Comparison of ENCODE assay signal across 1 cellular context in the genomic region with DNA sequence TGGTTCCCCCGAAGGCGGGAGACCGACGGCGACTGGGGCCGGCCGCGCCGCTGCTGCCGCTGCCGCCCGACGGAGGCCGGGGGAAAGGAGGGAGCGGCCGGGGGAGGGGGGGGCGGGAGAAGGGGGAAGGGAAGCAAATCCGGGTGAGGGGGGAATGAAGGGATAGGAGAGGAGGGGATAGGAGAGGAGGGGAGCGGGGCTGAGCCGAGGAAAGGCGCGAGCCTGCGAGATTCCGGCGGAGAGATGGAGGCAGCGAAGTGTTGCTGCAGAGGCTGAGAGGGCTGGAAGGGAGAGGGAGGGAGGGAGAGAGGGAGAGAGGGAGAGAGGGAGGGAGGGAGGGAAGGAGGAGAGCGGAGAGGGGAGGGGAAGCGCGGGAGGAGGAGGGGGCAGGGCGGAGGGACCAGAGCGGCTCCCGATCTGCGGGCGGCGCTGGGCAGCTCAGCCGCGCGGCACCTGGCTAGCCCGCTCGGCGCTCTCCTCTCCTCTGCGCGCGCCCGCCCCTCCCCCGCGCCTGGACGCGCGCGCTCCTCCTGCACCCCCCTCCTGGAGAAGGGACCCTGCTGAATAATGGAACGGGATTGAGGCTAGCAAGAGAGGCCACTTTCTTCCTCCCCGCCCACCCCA.
TF ChIP-seq lines count a peak whose summit lies in the region.

No MANE protein-coding gene starts in this region.

TF ChIP-seq in neural cell, 6 proteins besides CTCF, POLR2A, EP300 and RAD21 (continued from another document):
- TF ChIP-seq, protein P1, sequence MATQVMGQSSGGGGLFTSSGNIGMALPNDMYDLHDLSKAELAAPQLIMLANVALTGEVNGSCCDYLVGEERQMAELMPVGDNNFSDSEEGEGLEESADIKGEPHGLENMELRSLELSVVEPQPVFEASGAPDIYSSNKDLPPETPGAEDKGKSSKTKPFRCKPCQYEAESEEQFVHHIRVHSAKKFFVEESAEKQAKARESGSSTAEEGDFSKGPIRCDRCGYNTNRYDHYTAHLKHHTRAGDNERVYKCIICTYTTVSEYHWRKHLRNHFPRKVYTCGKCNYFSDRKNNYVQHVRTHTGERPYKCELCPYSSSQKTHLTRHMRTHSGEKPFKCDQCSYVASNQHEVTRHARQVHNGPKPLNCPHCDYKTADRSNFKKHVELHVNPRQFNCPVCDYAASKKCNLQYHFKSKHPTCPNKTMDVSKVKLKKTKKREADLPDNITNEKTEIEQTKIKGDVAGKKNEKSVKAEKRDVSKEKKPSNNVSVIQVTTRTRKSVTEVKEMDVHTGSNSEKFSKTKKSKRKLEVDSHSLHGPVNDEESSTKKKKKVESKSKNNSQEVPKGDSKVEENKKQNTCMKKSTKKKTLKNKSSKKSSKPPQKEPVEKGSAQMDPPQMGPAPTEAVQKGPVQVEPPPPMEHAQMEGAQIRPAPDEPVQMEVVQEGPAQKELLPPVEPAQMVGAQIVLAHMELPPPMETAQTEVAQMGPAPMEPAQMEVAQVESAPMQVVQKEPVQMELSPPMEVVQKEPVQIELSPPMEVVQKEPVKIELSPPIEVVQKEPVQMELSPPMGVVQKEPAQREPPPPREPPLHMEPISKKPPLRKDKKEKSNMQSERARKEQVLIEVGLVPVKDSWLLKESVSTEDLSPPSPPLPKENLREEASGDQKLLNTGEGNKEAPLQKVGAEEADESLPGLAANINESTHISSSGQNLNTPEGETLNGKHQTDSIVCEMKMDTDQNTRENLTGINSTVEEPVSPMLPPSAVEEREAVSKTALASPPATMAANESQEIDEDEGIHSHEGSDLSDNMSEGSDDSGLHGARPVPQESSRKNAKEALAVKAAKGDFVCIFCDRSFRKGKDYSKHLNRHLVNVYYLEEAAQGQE (IDR thresholded peaks at IDR 0.05; ENCODE audit: borderline replicate concordance) = no peak
- TF ChIP-seq MXI1 (conservative IDR thresholded peaks at IDR 0.05; ENCODE audit: poor library complexity, severe bottlenecking) (no peak), SMC3 (conservative IDR thresholded peaks at IDR 0.05; ENCODE audit: poor library complexity) (no peak)
